Comparison of ENCODE assay signal across 9 cellular contexts in the genomic region with DNA sequence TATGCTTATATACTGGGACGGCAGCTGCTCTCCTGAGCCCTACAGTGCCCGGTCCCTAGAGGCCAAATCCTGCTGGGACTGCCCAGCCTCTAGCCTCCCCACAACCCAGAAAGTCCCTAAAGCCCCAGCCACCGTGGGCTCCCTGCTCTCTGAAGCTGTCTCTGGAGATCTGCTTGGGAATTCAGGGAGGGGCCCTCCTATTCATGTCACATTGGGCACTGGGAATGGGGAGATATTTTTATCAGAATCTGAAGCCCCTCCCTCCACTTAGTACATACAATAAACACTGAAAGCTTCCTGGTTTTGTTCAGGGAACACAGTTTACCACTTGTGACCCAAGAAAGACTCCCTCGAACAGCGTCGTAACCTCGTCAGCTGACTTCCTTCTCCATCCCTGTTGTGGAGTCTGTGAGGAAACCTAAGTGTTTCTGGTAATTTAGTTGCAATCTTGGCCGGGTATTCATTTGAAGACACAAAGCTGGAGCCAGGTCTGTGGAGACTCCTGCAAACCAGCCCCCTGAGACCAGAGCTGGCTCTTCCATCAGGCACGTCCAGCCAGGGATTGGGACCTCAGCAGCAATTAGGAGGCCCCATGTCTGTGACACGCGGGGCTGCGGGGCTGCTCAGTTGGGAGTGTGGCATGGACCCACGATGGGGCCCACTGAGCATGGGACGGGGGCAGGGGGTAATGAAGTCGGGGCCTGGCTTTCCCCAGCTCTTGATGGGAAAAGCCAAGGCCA. TPM values are rescaled to one million over a fixed set of nuclear protein-coding genes. Genes with fewer than 3 reads are reported as not detected.
DNase-seq lines count a peak whose midpoint lies in the region; TF ChIP-seq lines count a peak whose summit lies in the region.
"Had no signal": no experiment of that assay in that cellular context is flagged by ENCODE, and none has a peak within 500 bp of the region (broad histone marks: within the 10 kb centered on the region; RNA-seq: fewer than 3 reads in every experiment).

No MANE protein-coding gene starts in this region.

- H3K4me1 ChIP-seq in transverse colon (peaks cover 18 to 68% (median 52%) of the 10 kb centered on the region in 4 donors), A673 (ENCODE audit: insufficient read depth, low read length, poor library complexity, severe bottlenecking) (no peaks in the 10 kb centered on the region)

- peaks cover 0 to 7% (median 3%) of the 10 kb centered on the region in 4 donors for H3K36me3 ChIP-seq in transverse colon
- peaks cover 32% of the 10 kb centered on the region for H3K36me3 ChIP-seq in A673 (ENCODE audit: insufficient read depth, low read length, poor library complexity, severe bottlenecking)

- H3K36me3 Mint-ChIP-seq in activated T-cell treated with anti-CD3 and anti-CD28 coated beads, Interleukin-2, amount 50 U/mL, for 24 hours (ENCODE audit: low read depth) = peaks cover 96% of the 10 kb centered on the region
- H3K36me3 Mint-ChIP-seq in dendritic cell treated with granulocyte-macrophage colony-stimulating factor and Interleukin-4, amounts not matched to agents 40 ng/mL and 50 ng/mL, for 4 days (ENCODE audit: low read depth) = peaks cover 90% of the 10 kb centered on the region

- no peaks in the 10 kb centered on the region for H3K9me3 Mint-ChIP-seq in activated T-cell treated with anti-CD3 and anti-CD28 coated beads, Interleukin-2, amount 50 U/mL, for 24 hours
- H3K9me3 Mint-ChIP-seq in dendritic cell treated with granulocyte-macrophage colony-stimulating factor and Interleukin-4, amounts not matched to agents 40 ng/mL and 50 ng/mL, for 4 days = no peaks in the 10 kb centered on the region

- peak; percentile 22 for TF ChIP-seq POLR2A in transverse colon (IDR thresholded peaks at IDR 0.05)

- H3K9me3 ChIP-seq in transverse colon (no peaks in the 10 kb centered on the region), A673 (ENCODE audit: low read depth, low read length, poor library complexity, severe bottlenecking) (no peaks in the 10 kb centered on the region)

- H3K4me3 ChIP-seq in transverse colon = no peak overlapping the region
- no peak overlapping the region for H3K4me3 ChIP-seq in A673 (ENCODE audit: low read depth, low read length, poor library complexity, severe bottlenecking)

- no peaks in the 10 kb centered on the region for H3K27me3 Mint-ChIP-seq in activated T-cell treated with anti-CD3 and anti-CD28 coated beads, Interleukin-2, amount 50 U/mL, for 24 hours
- H3K27me3 Mint-ChIP-seq in dendritic cell treated with granulocyte-macrophage colony-stimulating factor and Interleukin-4, amounts not matched to agents 40 ng/mL and 50 ng/mL, for 4 days = no peaks in the 10 kb centered on the region

- peak overlapping the region; percentile 98 for H3K27ac Mint-ChIP-seq in activated T-cell treated with anti-CD3 and anti-CD28 coated beads, Interleukin-2, amount 50 U/mL, for 24 hours
- H3K27ac Mint-ChIP-seq in dendritic cell treated with granulocyte-macrophage colony-stimulating factor and Interleukin-4, amounts not matched to agents 40 ng/mL and 50 ng/mL, for 4 days = peak overlapping the region; percentile 88

- POLR2A ChIA-PET in A673 (lab: Charles Lee; ENCODE audit: low non-redundant PET) = no interaction called here

- H3K27me3 ChIP-seq in transverse colon (no peaks in the 10 kb centered on the region), A673 (replicated peaks; ENCODE audit: insufficient read depth, low read depth, low read length, poor library complexity) (no peaks in the 10 kb centered on the region)

- peak; percentile 68 for TF ChIP-seq EP300 in transverse colon (IDR thresholded peaks at IDR 0.05; ENCODE audit: low read depth)

- TF ChIP-seq CTCF in transverse colon (IDR thresholded peaks at IDR 0.05) (no peak), A673 (conservative IDR thresholded peaks at IDR 0.05; ENCODE audit: low read depth, low read length) (no peak)

- H3K4me1 Mint-ChIP-seq in activated T-cell treated with anti-CD3 and anti-CD28 coated beads, Interleukin-2, amount 50 U/mL, for 24 hours (ENCODE audit: low read depth) = peaks cover 80% of the 10 kb centered on the region
- peaks cover 87% of the 10 kb centered on the region for H3K4me1 Mint-ChIP-seq in dendritic cell treated with granulocyte-macrophage colony-stimulating factor and Interleukin-4, amounts not matched to agents 40 ng/mL and 50 ng/mL, for 4 days (ENCODE audit: low read depth)

- intact Hi-C loops in dendritic cell treated with granulocyte-macrophage colony-stimulating factor and Interleukin-4, amounts not matched to agents 40 ng/mL and 50 ng/mL, for 4 days (cut with micrococcal nuclease) = loop anchor here (2.0 kb wide), 1 partner anchor 28 kb away; no protein-coding TSS in a partner anchor
- intact Hi-C loops in transverse colon (cut with DNase I; ENCODE audit: low total_unique reads) (no loop called here), A673 (cut with micrococcal nuclease; ENCODE audit: unreplicated experiment) (no loop called here)

- no TSS peak for BruUV-seq in A673 (replicated peaks; lab: Mats Ljungman, UMichigan)

- H3K27ac ChIP-seq in transverse colon (peak overlapping the region; percentile 76 to 84 (median 83)), A673 (ENCODE audit: low read depth, low read length, poor library complexity, severe bottlenecking) (no peak overlapping the region)
- H3K27ac ChIP-seq: C4-2B had no signal

- WGBS in transverse colon (ENCODE audit: low coverage in 1 of 2), 2 donors = 38 to 83% methylated on average over 1 to 14 of the region's 15 CpGs

- no peak for DNase-seq in activated T-cell treated with anti-CD3 and anti-CD28 coated beads, Interleukin-2, amount 50 U/mL, for 24 hours
- DNase-seq in activated T-cell treated with anti-CD3 and anti-CD28 coated beads, Interleukin-2, amount 50 U/mL, for 1 hour = no peak
- DNase-seq in midbrain (lab: John Stamatoyannopoulos, UW) (peak; percentile 19), transverse colon (peak; percentile 42), HT-29 (ENCODE audit: low spot score) (no peak), epidermal melanocyte (ENCODE audit: insufficient read length, low spot score) (no peak), A673 (ENCODE audit: low spot score) (no peak)

- CTCF ChIA-PET in A673 (lab: Charles Lee) = no interaction called here

- in situ Hi-C loops in transverse colon (cut with MboI; ENCODE audit: low pct_ligation_motif_present in 1 of 4, low pct_unique_long_range_greater_than_20kb in 1 of 4, low sequenced_read_pairs in 3 of 4) = loop anchor here in 1 of 4 donors (5.0 kb wide), 1 partner anchor 130 kb away; no protein-coding TSS in a partner anchor

- no peak overlapping the region for H3K4me3 Mint-ChIP-seq in activated T-cell treated with anti-CD3 and anti-CD28 coated beads, Interleukin-2, amount 50 U/mL, for 24 hours
- H3K4me3 Mint-ChIP-seq in dendritic cell treated with granulocyte-macrophage colony-stimulating factor and Interleukin-4, amounts not matched to agents 40 ng/mL and 50 ng/mL, for 4 days = peak overlapping the region; percentile 61

RNA-seq across cellular contexts. Expression of a gene that starts 38.5 kb away (rescaled TPM):
- total RNA-seq in transverse colon (10 to 100 TPM; 32.1 to 77.6 (median 60.1) TPM), A673 (2021) (42.5 and 44.2 TPM in 2 replicates)
- 23.0 and 30.7 TPM in 2 replicates for total RNA-seq in HT-29 (2014; rRNA removed; shearing (Covaris generic))

RNA-seq across cellular contexts. Expression of a gene that starts 57.1 kb away (rescaled TPM):
- total RNA-seq in transverse colon = 100 to 1,000 TPM in 1 of 4 donors, 10 to 100 TPM in 3; 22.3 to 230 (median 37.6) TPM
- 0.18 and 0.79 TPM in 2 replicates for total RNA-seq in HT-29 (2014; rRNA removed; shearing (Covaris generic))
- total RNA-seq in A673 (2021) = 7.2 and 9.5 TPM in 2 replicates

Comparison
In these comparisons a context has a peak if more than half of its experiments do, and no peak if none do; other contexts are left out.
1. DNase-seq: peak in midbrain (single experiment) and transverse colon (single experiment); none in activated T-cell treated with anti-CD3 and anti-CD28 coated beads, Interleukin-2, amount 50 U/mL, for 24 hours (single experiment), activated T-cell treated with anti-CD3 and anti-CD28 coated beads, Interleukin-2, amount 50 U/mL, for 1 hour (single experiment), HT-29 (single experiment), epidermal melanocyte (single experiment) and A673 (single experiment).